32 cellular contexts compared by ENCODE assay signal in genomic region chr3:151106311-151106710, GRCh38. TPM values are rescaled to one million over a fixed set of nuclear protein-coding genes. Genes with fewer than 3 reads are reported as not detected.
"Had no signal": no experiment of that assay in that cellular context is flagged by ENCODE, and none has a peak within 500 bp of the region (broad histone marks: within the 10 kb centered on the region; RNA-seq: fewer than 3 reads in every experiment).

No MANE protein-coding gene starts in this region.

- H3K4me1 ChIP-seq: body of pancreas, esophagus squamous epithelium had no signal

- H3K4me3 ChIP-seq: adrenal gland, body of pancreas, esophagus squamous epithelium had no signal

- H3K4me1 Mint-ChIP-seq: activated B cell treated with CpG ODN at 0.5 μM for 24 hours; activated naive CD4-positive, alpha-beta T cell treated with anti-CD3 and anti-CD28 coated beads, Interleukin-2, amount 50 U/mL, for 24 hours; activated naive CD8-positive, alpha-beta T cell treated with anti-CD3 and anti-CD28 coated beads for 36 hours; activated naive CD8-positive, alpha-beta T cell treated with anti-CD3 and anti-CD28 coated beads, Interleukin-2, amount 50 U/mL, for 24 hours; T-cell; T-helper 17 cell had no signal

- H3K36me3 ChIP-seq: adrenal gland, esophagus squamous epithelium, WERI-Rb-1 had no signal

- H3K4me3 Mint-ChIP-seq: activated B cell treated with CpG ODN at 0.5 μM for 24 hours; activated CD8-positive, alpha-beta T cell treated with anti-CD3 and anti-CD28 coated beads for 36 hours; activated naive CD4-positive, alpha-beta T cell treated with anti-CD3 and anti-CD28 coated beads for 36 hours; activated naive CD4-positive, alpha-beta T cell treated with anti-CD3 and anti-CD28 coated beads, Interleukin-2, amount 50 U/mL, for 24 hours; activated naive CD8-positive, alpha-beta T cell treated with anti-CD3 and anti-CD28 coated beads for 36 hours; activated naive CD8-positive, alpha-beta T cell treated with anti-CD3 and anti-CD28 coated beads, Interleukin-2, amount 50 U/mL, for 24 hours; activated T-cell treated with anti-CD3 and anti-CD28 coated beads, Interleukin-2, amount 50 U/mL, for 4 hours; effector memory CD8-positive, alpha-beta T cell; T-cell; T-helper 17 cell; T-helper 2 cell treated with Interferon-gamma antibody and Interleukin-4, amounts not matched to agents 5 μg/mL and 100 μg/mL, for 36 hours had no signal

- H3K9me3 Mint-ChIP-seq: activated B cell treated with CpG ODN at 0.5 μM for 24 hours; activated CD8-positive, alpha-beta T cell treated with anti-CD3 and anti-CD28 coated beads for 36 hours; activated naive CD4-positive, alpha-beta T cell treated with anti-CD3 and anti-CD28 coated beads, Interleukin-2, amount 50 U/mL, for 24 hours; activated naive CD8-positive, alpha-beta T cell treated with anti-CD3 and anti-CD28 coated beads for 36 hours; activated naive CD8-positive, alpha-beta T cell treated with anti-CD3 and anti-CD28 coated beads, Interleukin-2, amount 50 U/mL, for 24 hours; activated T-cell treated with anti-CD3 and anti-CD28 coated beads, Interleukin-2, amount 50 U/mL, for 4 hours; activated T-helper 2 cell treated with anti-CD3 and anti-CD28 coated beads, Interferon-gamma antibody, Interleukin-2, Interleukin-4, amounts not matched to agents 10 μg/mL and 5 μg/mL and 100 μg/mL, durations not matched to agents 14 hours and 24 hours and 36 hours; effector memory CD8-positive, alpha-beta T cell; T-helper 2 cell treated with Interferon-gamma antibody and Interleukin-4, amounts not matched to agents 5 μg/mL and 100 μg/mL, for 36 hours had no signal

- H3K27me3 ChIP-seq: adrenal gland, body of pancreas had no signal

- H3K36me3 Mint-ChIP-seq: activated naive CD4-positive, alpha-beta T cell treated with anti-CD3 and anti-CD28 coated beads, Interleukin-2, amount 50 U/mL, for 24 hours; activated naive CD8-positive, alpha-beta T cell treated with anti-CD3 and anti-CD28 coated beads for 36 hours; T-cell had no signal

- H3K27ac Mint-ChIP-seq: activated B cell treated with CpG ODN at 0.5 μM for 24 hours; activated CD8-positive, alpha-beta T cell treated with anti-CD3 and anti-CD28 coated beads for 36 hours; activated naive CD4-positive, alpha-beta T cell treated with anti-CD3 and anti-CD28 coated beads for 36 hours; activated naive CD4-positive, alpha-beta T cell treated with anti-CD3 and anti-CD28 coated beads, Interleukin-2, amount 50 U/mL, for 24 hours; activated naive CD8-positive, alpha-beta T cell treated with anti-CD3 and anti-CD28 coated beads for 36 hours; activated naive CD8-positive, alpha-beta T cell treated with anti-CD3 and anti-CD28 coated beads, Interleukin-2, amount 50 U/mL, for 24 hours; activated T-helper 2 cell treated with anti-CD3 and anti-CD28 coated beads, Interferon-gamma antibody, Interleukin-2, Interleukin-4, amounts not matched to agents 10 μg/mL and 5 μg/mL and 100 μg/mL, durations not matched to agents 14 hours and 24 hours and 36 hours; effector memory CD8-positive, alpha-beta T cell; T-cell; T-helper 17 cell; T-helper 2 cell treated with Interferon-gamma antibody and Interleukin-4, amounts not matched to agents 5 μg/mL and 100 μg/mL, for 36 hours had no signal

- H3K9me3 ChIP-seq: adrenal gland, body of pancreas, esophagus squamous epithelium had no signal

- ATAC-seq: activated CD4-positive, CD25-positive, alpha-beta regulatory T cell treated with anti-CD3 and anti-CD28 coated beads, Interleukin-2, amount 50 U/mL, for 24 hours; activated CD8-positive, alpha-beta T cell treated with anti-CD3 and anti-CD28 coated beads for 36 hours; activated naive CD8-positive, alpha-beta T cell treated with anti-CD3 and anti-CD28 coated beads, Interleukin-2, amount 50 U/mL, for 24 hours; activated T-cell treated with anti-CD3 and anti-CD28 coated beads, Interleukin-2, amount 50 U/mL, for 4 hours; body of pancreas; effector memory CD8-positive, alpha-beta T cell; T-cell; T-helper 17 cell had no signal

- H3K27ac ChIP-seq: adrenal gland, body of pancreas, esophagus squamous epithelium, WERI-Rb-1 had no signal

- H3K27me3 Mint-ChIP-seq: activated CD8-positive, alpha-beta T cell treated with anti-CD3 and anti-CD28 coated beads for 36 hours; activated naive CD8-positive, alpha-beta T cell treated with anti-CD3 and anti-CD28 coated beads for 36 hours had no signal

- DNase-seq: activated B cell treated with CpG ODN at 0.5 μM for 24 hours; activated CD4-positive, alpha-beta T cell treated with anti-CD3 and anti-CD28 coated beads for 48 hours; activated CD4-positive, alpha-beta T cell treated with anti-CD3 and anti-CD28 coated beads, Interleukin-2, amount 50 U/mL, for 1 hour; activated CD4-positive, alpha-beta T cell treated with anti-CD3 and anti-CD28 coated beads, Interleukin-2, amount 50 U/mL, for 48 hours; activated CD8-positive, alpha-beta memory T cell treated with anti-CD3 and anti-CD28 coated beads for 24 hours; activated CD8-positive, alpha-beta T cell treated with anti-CD3 and anti-CD28 coated beads for 36 hours; activated effector memory CD4-positive, alpha-beta T cell treated with anti-CD3 and anti-CD28 coated beads, Interleukin-2, amount 50 U/mL, for 16 hours; activated naive CD4-positive, alpha-beta T cell treated with anti-CD3 and anti-CD28 coated beads for 36 hours; activated naive CD8-positive, alpha-beta T cell treated with anti-CD3 and anti-CD28 coated beads for 36 hours; activated naive CD8-positive, alpha-beta T cell treated with anti-CD3 and anti-CD28 coated beads, Interleukin-2, amount 50 U/mL, for 24 hours; activated T-cell treated with anti-CD3 and anti-CD28 coated beads, Interleukin-2, amount 50 U/mL, for 4 hours; adrenal gland; amygdala; aorta; body of pancreas; caudate nucleus; cortex of kidney; dermis blood vessel endothelial cell; effector CD4-positive, alpha-beta T cell; effector memory CD8-positive, alpha-beta T cell; erythroblast; esophagus squamous epithelium; glutamatergic neuron; SW 1271; T-cell; T-helper 17 cell; T1000; WERI-Rb-1 had no signal

RNA-seq across cellular contexts. Expression of gene MED12L, which starts 20.8 kb away (rescaled TPM):
- polyA plus RNA-seq: aorta had no signal
